ENCODE assay signal across 8 cellular contexts in genomic region chr5:177351392-177352329, GRCh38. TPM values are rescaled to one million over a fixed set of nuclear protein-coding genes. Genes with fewer than 3 reads are reported as not detected.
DNase-seq lines count a peak whose midpoint lies in the region; ATAC-seq and TF ChIP-seq lines count a peak whose summit lies in the region.

A gene with protein sequence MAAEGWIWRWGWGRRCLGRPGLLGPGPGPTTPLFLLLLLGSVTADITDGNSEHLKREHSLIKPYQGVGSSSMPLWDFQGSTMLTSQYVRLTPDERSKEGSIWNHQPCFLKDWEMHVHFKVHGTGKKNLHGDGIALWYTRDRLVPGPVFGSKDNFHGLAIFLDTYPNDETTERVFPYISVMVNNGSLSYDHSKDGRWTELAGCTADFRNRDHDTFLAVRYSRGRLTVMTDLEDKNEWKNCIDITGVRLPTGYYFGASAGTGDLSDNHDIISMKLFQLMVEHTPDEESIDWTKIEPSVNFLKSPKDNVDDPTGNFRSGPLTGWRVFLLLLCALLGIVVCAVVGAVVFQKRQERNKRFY (minus strand): TSS chr5:177351668. CDS start chr5:177351647, 21 bp downstream.

- H3K27me3 Mint-ChIP-seq in T-helper 17 cell = no peaks in the 10 kb centered on the region

- H3K27ac ChIP-seq in right atrium auricular region = peak within 1 kb of the TSS; percentile 89 to 92
- H3K27ac ChIP-seq in uterus = peak within 1 kb of the TSS; percentile 90 to 92

- peaks cover 35% of the 10 kb centered on the region for H3K4me1 Mint-ChIP-seq in T-helper 17 cell

- H3K36me3 ChIP-seq in right atrium auricular region (peaks cover 6% of the 10 kb centered on the region), uterus (no peaks in the 10 kb centered on the region)

- H3K27me3 ChIP-seq in right atrium auricular region (no peaks in the 10 kb centered on the region), uterus (no peaks in the 10 kb centered on the region)

- H3K27ac Mint-ChIP-seq in T-helper 17 cell = peak within 1 kb of the TSS; percentile 98

- in situ Hi-C loops in GM13977 (cut with MboI; ENCODE audit: low pct_unique_long_range_greater_than_20kb, low sequenced_read_pairs, unreplicated experiment) = no loop called here

- intact Hi-C loops in uterus (cut with DNase I; ENCODE audit: low total_unique reads) = no loop called here

- peak in 1 of 2 donors; percentile 46 for TF ChIP-seq POLR2A in uterus (IDR thresholded peaks at IDR 0.05)

- H3K4me3 Mint-ChIP-seq in T-helper 17 cell = peak within 1 kb of the TSS; percentile 98

- peak; percentile 94 for DNase-seq in GM13977 (ENCODE audit: low spot score)
- peak; percentile 81 for DNase-seq in NCI-H1694 treated with DMSO at 0.1 percent for 48 hours (lab: John Stamatoyannopoulos, UW)
- peak; percentile 78 to 84 (median 81) for DNase-seq in T-helper 17 cell
- peak; percentile 67 to 96 (median 91) for DNase-seq in amygdala (lab: John Stamatoyannopoulos, UW)
- peak; percentile 95 for DNase-seq in right atrium auricular region (ENCODE audit: low spot score)
- DNase-seq in pulmonary artery endothelial cell (ENCODE audit: low read depth, low spot score) = peak; percentile 87
- DNase-seq in uterus = peak; percentile 92 to 95

- ATAC-seq in HG02885 (IDR thresholded peaks at IDR 0.05; ENCODE audit: poor library complexity, unreplicated experiment) (peak; percentile 93), T-helper 17 cell (peak; percentile 98)

- TF ChIP-seq CTCF in GM13977 (IDR thresholded peaks at IDR 0.05; ENCODE audit: extremely low read depth, insufficient read depth, missing control alignments) = no peak
- no peak for TF ChIP-seq CTCF in right atrium auricular region (IDR thresholded peaks at IDR 0.05)
- TF ChIP-seq CTCF in uterus (IDR thresholded peaks at IDR 0.05) = no peak

- H3K9me3 ChIP-seq in T-helper 17 cell (ENCODE audit: control insufficient read depth, low read length, poor library complexity, severe bottlenecking) (no peaks in the 10 kb centered on the region), right atrium auricular region (no peaks in the 10 kb centered on the region), uterus (no peaks in the 10 kb centered on the region)

- H3K36me3 Mint-ChIP-seq in T-helper 17 cell (ENCODE audit: low read depth) = peaks cover 5% of the 10 kb centered on the region

- H3K4me1 ChIP-seq in right atrium auricular region = peaks cover 0 to 23% of the 10 kb centered on the region in 2 donors
- H3K4me1 ChIP-seq in uterus = peaks cover 6 to 9% of the 10 kb centered on the region in 2 donors

- H3K4me3 ChIP-seq in right atrium auricular region (peak within 1 kb of the TSS; percentile 78 to 84), uterus (peak within 1 kb of the TSS; percentile 66 to 81)

RNA-seq across cellular contexts. Expression of the gene that starts here (rescaled TPM):
- 10 to 100 TPM; 75.5 to 89.8 TPM for total RNA-seq in T-helper 17 cell
- total RNA-seq in right atrium auricular region = 100 to 1,000 TPM; 128 to 134 TPM
- total RNA-seq in pulmonary artery endothelial cell = 329 and 383 TPM in 2 replicates
- 100 to 1,000 TPM in 3 of 4 donors, 10 to 100 TPM in 1; 83.2 to 210 (median 170) TPM for total RNA-seq in uterus

Comparison
In these comparisons a context has a peak if more than half of its experiments do, and no peak if none do; other contexts are left out.
1. Peak in every context shown above with its lines: DNase-seq, ATAC-seq, H3K4me3 ChIP-seq and H3K27ac ChIP-seq.